1 cellular context compared by ENCODE assay signal in the genomic region with DNA sequence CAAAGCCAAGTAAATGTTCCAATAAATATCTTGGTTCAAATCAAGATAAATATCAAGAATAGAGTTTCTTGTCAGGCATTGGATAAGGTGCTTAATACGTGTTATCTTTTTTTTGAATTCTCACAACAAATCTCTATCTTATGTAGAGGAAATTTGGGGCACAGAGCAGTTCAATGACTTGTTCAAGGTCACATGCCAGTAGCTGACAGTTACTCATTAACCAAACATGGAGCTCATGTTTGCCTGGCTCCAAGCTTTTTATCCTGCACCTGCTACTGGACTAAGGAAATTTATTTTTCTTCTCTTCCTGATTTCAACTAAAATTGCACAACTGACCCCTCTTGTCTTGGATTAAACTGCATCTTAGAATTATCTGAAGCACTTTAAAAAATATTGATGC.
TF ChIP-seq lines count a peak whose summit lies in the region.

No MANE protein-coding gene starts in this region.

TF ChIP-seq in HepG2, 621 proteins besides CTCF, POLR2A, EP300 and RAD21 (continues in another document):
- TF ChIP-seq, protein P1, sequence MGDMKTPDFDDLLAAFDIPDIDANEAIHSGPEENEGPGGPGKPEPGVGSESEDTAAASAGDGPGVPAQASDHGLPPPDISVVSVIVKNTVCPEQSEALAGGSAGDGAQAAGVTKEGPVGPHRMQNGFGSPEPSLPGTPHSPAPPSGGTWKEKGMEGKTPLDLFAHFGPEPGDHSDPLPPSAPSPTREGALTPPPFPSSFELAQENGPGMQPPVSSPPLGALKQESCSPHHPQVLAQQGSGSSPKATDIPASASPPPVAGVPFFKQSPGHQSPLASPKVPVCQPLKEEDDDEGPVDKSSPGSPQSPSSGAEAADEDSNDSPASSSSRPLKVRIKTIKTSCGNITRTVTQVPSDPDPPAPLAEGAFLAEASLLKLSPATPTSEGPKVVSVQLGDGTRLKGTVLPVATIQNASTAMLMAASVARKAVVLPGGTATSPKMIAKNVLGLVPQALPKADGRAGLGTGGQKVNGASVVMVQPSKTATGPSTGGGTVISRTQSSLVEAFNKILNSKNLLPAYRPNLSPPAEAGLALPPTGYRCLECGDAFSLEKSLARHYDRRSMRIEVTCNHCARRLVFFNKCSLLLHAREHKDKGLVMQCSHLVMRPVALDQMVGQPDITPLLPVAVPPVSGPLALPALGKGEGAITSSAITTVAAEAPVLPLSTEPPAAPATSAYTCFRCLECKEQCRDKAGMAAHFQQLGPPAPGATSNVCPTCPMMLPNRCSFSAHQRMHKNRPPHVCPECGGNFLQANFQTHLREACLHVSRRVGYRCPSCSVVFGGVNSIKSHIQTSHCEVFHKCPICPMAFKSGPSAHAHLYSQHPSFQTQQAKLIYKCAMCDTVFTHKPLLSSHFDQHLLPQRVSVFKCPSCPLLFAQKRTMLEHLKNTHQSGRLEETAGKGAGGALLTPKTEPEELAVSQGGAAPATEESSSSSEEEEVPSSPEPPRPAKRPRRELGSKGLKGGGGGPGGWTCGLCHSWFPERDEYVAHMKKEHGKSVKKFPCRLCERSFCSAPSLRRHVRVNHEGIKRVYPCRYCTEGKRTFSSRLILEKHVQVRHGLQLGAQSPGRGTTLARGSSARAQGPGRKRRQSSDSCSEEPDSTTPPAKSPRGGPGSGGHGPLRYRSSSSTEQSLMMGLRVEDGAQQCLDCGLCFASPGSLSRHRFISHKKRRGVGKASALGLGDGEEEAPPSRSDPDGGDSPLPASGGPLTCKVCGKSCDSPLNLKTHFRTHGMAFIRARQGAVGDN (CRISPR knock-in tag; IDR thresholded peaks at IDR 0.05) = no peak
- TF ChIP-seq RFX1 (IDR thresholded peaks at IDR 0.05) (no peak), GABPA (IDR thresholded peaks at IDR 0.05; ENCODE audit: low read depth, low read length) (no peak), GABPA (CRISPR knock-in tag; IDR thresholded peaks at IDR 0.05; ENCODE audit: low read depth) (no peak), CAMTA2 (CRISPR knock-in tag; IDR thresholded peaks at IDR 0.05; ENCODE audit: borderline replicate concordance) (no peak), ZNF562 (CRISPR knock-in tag; IDR thresholded peaks at IDR 0.05; ENCODE audit: borderline replicate concordance) (no peak), NFE2L2 (IDR thresholded peaks at IDR 0.05; ENCODE audit: low read length) (no peak), ZNF496 (CRISPR knock-in tag; IDR thresholded peaks at IDR 0.05; ENCODE audit: insufficient replicate concordance) (no peak), ZNF644 (CRISPR knock-in tag; IDR thresholded peaks at IDR 0.05; ENCODE audit: low read depth) (peak; percentile 84), FIP1L1 (IDR thresholded peaks at IDR 0.05; ENCODE audit: borderline replicate concordance, insufficient read depth, low read depth, low read length) (no peak), NCOA1 (CRISPR knock-in tag; IDR thresholded peaks at IDR 0.05) (no peak)
- TF ChIP-seq, protein P2, sequence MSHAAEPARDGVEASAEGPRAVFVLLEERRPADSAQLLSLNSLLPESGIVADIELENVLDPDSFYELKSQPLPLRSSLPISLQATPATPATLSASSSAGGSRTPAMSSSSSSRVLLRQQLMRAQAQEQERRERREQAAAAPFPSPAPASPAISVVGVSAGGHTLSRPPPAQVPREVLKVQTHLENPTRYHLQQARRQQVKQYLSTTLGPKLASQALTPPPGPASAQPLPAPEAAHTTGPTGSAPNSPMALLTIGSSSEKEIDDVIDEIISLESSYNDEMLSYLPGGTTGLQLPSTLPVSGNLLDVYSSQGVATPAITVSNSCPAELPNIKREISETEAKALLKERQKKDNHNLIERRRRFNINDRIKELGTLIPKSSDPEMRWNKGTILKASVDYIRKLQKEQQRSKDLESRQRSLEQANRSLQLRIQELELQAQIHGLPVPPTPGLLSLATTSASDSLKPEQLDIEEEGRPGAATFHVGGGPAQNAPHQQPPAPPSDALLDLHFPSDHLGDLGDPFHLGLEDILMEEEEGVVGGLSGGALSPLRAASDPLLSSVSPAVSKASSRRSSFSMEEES (CRISPR knock-in tag; IDR thresholded peaks at IDR 0.05) = no peak
- TF ChIP-seq, protein P3, sequence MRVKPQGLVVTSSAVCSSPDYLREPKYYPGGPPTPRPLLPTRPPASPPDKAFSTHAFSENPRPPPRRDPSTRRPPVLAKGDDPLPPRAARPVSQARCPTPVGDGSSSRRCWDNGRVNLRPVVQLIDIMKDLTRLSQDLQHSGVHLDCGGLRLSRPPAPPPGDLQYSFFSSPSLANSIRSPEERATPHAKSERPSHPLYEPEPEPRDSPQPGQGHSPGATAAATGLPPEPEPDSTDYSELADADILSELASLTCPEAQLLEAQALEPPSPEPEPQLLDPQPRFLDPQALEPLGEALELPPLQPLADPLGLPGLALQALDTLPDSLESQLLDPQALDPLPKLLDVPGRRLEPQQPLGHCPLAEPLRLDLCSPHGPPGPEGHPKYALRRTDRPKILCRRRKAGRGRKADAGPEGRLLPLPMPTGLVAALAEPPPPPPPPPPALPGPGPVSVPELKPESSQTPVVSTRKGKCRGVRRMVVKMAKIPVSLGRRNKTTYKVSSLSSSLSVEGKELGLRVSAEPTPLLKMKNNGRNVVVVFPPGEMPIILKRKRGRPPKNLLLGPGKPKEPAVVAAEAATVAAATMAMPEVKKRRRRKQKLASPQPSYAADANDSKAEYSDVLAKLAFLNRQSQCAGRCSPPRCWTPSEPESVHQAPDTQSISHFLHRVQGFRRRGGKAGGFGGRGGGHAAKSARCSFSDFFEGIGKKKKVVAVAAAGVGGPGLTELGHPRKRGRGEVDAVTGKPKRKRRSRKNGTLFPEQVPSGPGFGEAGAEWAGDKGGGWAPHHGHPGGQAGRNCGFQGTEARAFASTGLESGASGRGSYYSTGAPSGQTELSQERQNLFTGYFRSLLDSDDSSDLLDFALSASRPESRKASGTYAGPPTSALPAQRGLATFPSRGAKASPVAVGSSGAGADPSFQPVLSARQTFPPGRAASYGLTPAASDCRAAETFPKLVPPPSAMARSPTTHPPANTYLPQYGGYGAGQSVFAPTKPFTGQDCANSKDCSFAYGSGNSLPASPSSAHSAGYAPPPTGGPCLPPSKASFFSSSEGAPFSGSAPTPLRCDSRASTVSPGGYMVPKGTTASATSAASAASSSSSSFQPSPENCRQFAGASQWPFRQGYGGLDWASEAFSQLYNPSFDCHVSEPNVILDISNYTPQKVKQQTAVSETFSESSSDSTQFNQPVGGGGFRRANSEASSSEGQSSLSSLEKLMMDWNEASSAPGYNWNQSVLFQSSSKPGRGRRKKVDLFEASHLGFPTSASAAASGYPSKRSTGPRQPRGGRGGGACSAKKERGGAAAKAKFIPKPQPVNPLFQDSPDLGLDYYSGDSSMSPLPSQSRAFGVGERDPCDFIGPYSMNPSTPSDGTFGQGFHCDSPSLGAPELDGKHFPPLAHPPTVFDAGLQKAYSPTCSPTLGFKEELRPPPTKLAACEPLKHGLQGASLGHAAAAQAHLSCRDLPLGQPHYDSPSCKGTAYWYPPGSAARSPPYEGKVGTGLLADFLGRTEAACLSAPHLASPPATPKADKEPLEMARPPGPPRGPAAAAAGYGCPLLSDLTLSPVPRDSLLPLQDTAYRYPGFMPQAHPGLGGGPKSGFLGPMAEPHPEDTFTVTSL (CRISPR knock-in tag; IDR thresholded peaks at IDR 0.05; ENCODE audit: borderline replicate concordance) = peak; percentile 26; the same call in 1 of the 2 replicates
- TF ChIP-seq, protein P4, sequence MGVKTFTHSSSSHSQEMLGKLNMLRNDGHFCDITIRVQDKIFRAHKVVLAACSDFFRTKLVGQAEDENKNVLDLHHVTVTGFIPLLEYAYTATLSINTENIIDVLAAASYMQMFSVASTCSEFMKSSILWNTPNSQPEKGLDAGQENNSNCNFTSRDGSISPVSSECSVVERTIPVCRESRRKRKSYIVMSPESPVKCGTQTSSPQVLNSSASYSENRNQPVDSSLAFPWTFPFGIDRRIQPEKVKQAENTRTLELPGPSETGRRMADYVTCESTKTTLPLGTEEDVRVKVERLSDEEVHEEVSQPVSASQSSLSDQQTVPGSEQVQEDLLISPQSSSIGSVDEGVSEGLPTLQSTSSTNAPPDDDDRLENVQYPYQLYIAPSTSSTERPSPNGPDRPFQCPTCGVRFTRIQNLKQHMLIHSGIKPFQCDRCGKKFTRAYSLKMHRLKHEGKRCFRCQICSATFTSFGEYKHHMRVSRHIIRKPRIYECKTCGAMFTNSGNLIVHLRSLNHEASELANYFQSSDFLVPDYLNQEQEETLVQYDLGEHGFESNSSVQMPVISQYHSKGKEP (CRISPR knock-in tag; IDR thresholded peaks at IDR 0.05) = no peak
- TF ChIP-seq, protein P5, sequence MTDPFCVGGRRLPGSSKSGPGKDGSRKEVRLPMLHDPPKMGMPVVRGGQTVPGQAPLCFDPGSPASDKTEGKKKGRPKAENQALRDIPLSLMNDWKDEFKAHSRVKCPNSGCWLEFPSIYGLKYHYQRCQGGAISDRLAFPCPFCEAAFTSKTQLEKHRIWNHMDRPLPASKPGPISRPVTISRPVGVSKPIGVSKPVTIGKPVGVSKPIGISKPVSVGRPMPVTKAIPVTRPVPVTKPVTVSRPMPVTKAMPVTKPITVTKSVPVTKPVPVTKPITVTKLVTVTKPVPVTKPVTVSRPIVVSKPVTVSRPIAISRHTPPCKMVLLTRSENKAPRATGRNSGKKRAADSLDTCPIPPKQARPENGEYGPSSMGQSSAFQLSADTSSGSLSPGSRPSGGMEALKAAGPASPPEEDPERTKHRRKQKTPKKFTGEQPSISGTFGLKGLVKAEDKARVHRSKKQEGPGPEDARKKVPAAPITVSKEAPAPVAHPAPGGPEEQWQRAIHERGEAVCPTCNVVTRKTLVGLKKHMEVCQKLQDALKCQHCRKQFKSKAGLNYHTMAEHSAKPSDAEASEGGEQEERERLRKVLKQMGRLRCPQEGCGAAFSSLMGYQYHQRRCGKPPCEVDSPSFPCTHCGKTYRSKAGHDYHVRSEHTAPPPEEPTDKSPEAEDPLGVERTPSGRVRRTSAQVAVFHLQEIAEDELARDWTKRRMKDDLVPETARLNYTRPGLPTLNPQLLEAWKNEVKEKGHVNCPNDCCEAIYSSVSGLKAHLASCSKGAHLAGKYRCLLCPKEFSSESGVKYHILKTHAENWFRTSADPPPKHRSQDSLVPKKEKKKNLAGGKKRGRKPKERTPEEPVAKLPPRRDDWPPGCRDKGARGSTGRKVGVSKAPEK (CRISPR knock-in tag; IDR thresholded peaks at IDR 0.05; ENCODE audit: borderline replicate concordance) = no peak
- TF ChIP-seq, protein P6, sequence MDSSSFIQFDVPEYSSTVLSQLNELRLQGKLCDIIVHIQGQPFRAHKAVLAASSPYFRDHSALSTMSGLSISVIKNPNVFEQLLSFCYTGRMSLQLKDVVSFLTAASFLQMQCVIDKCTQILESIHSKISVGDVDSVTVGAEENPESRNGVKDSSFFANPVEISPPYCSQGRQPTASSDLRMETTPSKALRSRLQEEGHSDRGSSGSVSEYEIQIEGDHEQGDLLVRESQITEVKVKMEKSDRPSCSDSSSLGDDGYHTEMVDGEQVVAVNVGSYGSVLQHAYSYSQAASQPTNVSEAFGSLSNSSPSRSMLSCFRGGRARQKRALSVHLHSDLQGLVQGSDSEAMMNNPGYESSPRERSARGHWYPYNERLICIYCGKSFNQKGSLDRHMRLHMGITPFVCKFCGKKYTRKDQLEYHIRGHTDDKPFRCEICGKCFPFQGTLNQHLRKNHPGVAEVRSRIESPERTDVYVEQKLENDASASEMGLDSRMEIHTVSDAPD (CRISPR knock-in tag; IDR thresholded peaks at IDR 0.05) = no peak
- TF ChIP-seq, protein P7, sequence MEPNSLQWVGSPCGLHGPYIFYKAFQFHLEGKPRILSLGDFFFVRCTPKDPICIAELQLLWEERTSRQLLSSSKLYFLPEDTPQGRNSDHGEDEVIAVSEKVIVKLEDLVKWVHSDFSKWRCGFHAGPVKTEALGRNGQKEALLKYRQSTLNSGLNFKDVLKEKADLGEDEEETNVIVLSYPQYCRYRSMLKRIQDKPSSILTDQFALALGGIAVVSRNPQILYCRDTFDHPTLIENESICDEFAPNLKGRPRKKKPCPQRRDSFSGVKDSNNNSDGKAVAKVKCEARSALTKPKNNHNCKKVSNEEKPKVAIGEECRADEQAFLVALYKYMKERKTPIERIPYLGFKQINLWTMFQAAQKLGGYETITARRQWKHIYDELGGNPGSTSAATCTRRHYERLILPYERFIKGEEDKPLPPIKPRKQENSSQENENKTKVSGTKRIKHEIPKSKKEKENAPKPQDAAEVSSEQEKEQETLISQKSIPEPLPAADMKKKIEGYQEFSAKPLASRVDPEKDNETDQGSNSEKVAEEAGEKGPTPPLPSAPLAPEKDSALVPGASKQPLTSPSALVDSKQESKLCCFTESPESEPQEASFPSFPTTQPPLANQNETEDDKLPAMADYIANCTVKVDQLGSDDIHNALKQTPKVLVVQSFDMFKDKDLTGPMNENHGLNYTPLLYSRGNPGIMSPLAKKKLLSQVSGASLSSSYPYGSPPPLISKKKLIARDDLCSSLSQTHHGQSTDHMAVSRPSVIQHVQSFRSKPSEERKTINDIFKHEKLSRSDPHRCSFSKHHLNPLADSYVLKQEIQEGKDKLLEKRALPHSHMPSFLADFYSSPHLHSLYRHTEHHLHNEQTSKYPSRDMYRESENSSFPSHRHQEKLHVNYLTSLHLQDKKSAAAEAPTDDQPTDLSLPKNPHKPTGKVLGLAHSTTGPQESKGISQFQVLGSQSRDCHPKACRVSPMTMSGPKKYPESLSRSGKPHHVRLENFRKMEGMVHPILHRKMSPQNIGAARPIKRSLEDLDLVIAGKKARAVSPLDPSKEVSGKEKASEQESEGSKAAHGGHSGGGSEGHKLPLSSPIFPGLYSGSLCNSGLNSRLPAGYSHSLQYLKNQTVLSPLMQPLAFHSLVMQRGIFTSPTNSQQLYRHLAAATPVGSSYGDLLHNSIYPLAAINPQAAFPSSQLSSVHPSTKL (CRISPR knock-in tag; IDR thresholded peaks at IDR 0.05) = peak; percentile 65
- TF ChIP-seq, protein P8, sequence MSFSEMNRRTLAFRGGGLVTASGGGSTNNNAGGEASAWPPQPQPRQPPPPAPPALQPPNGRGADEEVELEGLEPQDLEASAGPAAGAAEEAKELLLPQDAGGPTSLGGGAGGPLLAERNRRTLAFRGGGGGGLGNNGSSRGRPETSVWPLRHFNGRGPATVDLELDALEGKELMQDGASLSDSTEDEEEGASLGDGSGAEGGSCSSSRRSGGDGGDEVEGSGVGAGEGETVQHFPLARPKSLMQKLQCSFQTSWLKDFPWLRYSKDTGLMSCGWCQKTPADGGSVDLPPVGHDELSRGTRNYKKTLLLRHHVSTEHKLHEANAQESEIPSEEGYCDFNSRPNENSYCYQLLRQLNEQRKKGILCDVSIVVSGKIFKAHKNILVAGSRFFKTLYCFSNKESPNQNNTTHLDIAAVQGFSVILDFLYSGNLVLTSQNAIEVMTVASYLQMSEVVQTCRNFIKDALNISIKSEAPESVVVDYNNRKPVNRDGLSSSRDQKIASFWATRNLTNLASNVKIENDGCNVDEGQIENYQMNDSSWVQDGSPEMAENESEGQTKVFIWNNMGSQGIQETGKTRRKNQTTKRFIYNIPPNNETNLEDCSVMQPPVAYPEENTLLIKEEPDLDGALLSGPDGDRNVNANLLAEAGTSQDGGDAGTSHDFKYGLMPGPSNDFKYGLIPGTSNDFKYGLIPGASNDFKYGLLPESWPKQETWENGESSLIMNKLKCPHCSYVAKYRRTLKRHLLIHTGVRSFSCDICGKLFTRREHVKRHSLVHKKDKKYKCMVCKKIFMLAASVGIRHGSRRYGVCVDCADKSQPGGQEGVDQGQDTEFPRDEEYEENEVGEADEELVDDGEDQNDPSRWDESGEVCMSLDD (CRISPR knock-in tag; IDR thresholded peaks at IDR 0.05; ENCODE audit: borderline replicate concordance) = no peak
